Comparison of ENCODE assay signal across 2 cellular contexts in genomic region chr20:32070690-32071213, GRCh38.
TF ChIP-seq lines count a peak whose summit lies in the region.

No MANE protein-coding gene starts in this region.

TF ChIP-seq in HepG2, 621 proteins besides CTCF, POLR2A, EP300 and RAD21:
- TF ChIP-seq ZFP41 (CRISPR knock-in tag; IDR thresholded peaks at IDR 0.05; ENCODE audit: borderline replicate concordance), result no peak
- peak; percentile 82 for TF ChIP-seq PCBP2 (optimal IDR thresholded peaks at IDR 0.05; ENCODE audit: low read depth, low read length, poor library complexity, severe bottlenecking)
- 0 out of 2 replicates have a peak, but pooled peaks have one; percentile 74 for TF ChIP-seq PCBP1 (IDR thresholded peaks at IDR 0.05; ENCODE audit: borderline replicate concordance, low read depth, low read length)
- 0 out of 2 replicates have a peak, but pooled peaks have one; percentile 27 for TF ChIP-seq NONO (IDR thresholded peaks at IDR 0.05)
- TF ChIP-seq NONO (CRISPR knock-in tag; conservative IDR thresholded peaks at IDR 0.05), result no peak

TF ChIP-seq in K562, 482 proteins besides CTCF, POLR2A, EP300 and RAD21:
- TF ChIP-seq RBFOX2 (IDR thresholded peaks at IDR 0.05; ENCODE audit: low read depth, low read length) (no peak), CLOCK (CRISPR knock-in tag; IDR thresholded peaks at IDR 0.05; ENCODE audit: borderline replicate concordance) (no peak), PCBP2 (IDR thresholded peaks at IDR 0.05; ENCODE audit: low read depth, low read length, poor library complexity, severe bottlenecking) (peak; percentile 34)
TF ChIP-seq in K562: peak in this region for 1.
